In genomic region chr3:62586356-62586755, GRCh38 we compare ENCODE assay signal across 1 cellular context.
TF ChIP-seq lines count a peak whose summit lies in the region.

No MANE protein-coding gene starts in this region.

TF ChIP-seq in WTC11, 78 proteins besides CTCF, POLR2A, EP300 and RAD21 (continued from another document):
- TF ChIP-seq E2F4 (CRISPR knock-in tag; IDR thresholded peaks at IDR 0.05; ENCODE audit: borderline replicate concordance, low read depth) = no peak
TF ChIP-seq in WTC11: peak in this region for 0.
